In genomic region chr10:130463104-130463875, GRCh38 we compare ENCODE assay signal across 19 cellular contexts.
A peak's percentile ranks its signal among the peaks of the same experiment; 100 is the strongest.
DNase-seq lines count a peak whose midpoint lies in the region; ATAC-seq, FAIRE-seq and TF ChIP-seq lines count a peak whose summit lies in the region.
"Had no signal": no experiment of that assay in that cellular context is flagged by ENCODE, and none has a peak within 500 bp of the region (broad histone marks: within the 10 kb centered on the region; RNA-seq: fewer than 3 reads in every experiment).

No MANE protein-coding gene starts in this region.

- WGBS in sigmoid colon, 2 donors, result 76 to 82% methylated on average over 6 of the region's 6 CpGs

- TF ChIP-seq CTCF in sigmoid colon (IDR thresholded peaks at IDR 0.05), result no peak
- no peak for TF ChIP-seq CTCF in GM10248 (IDR thresholded peaks at IDR 0.05; ENCODE audit: control extremely low read depth, extremely low read depth, low read depth, missing control alignments)

- no peaks in the 10 kb centered on the region for H3K4me1 Mint-ChIP-seq in stimulated activated naive CD8-positive, alpha-beta T cell treated with anti-CD3 and anti-CD28 coated beads, Interleukin-15, amount 100 ng/mL, for 72 hours

- DNase-seq in stimulated activated naive CD8-positive, alpha-beta T cell treated with anti-CD3 and anti-CD28 coated beads, Interleukin-15, amount 100 ng/mL, for 72 hours, result no peak
- DNase-seq in stimulated activated naive CD8-positive, alpha-beta T cell treated with anti-CD3 and anti-CD28 coated beads, Interleukin-15, Interleukin-2, amounts not matched to agents 100 U/mL and 50 U/mL, for 24 hours, result no peak
- peak; percentile 13 for DNase-seq in activated CD8-positive, alpha-beta memory T cell treated with anti-CD3 and anti-CD28 coated beads, Interleukin-2, amount 50 U/mL, for 48 hours
- peak; percentile 57 for DNase-seq in sigmoid colon
- no peak for DNase-seq in GM10248 (ENCODE audit: extremely low spot score)
- DNase-seq in GM19239 (ENCODE audit: insufficient read length, low spot score), result no peak
- DNase-seq in NCI-H187 (lab: John Stamatoyannopoulos, UW), result no peak
- DNase-seq: BE2C, COR-L47, NCI-H1105, NCI-H187 treated with DMSO at 0.1 percent for 48 hours, NCI-H2171 treated with DMSO at 0.1 percent for 48 hours, NCI-H82, SIG-M5 had no signal

- TF ChIP-seq EP300 in sigmoid colon (IDR thresholded peaks at IDR 0.05), result no peak

- no peaks in the 10 kb centered on the region for H3K27me3 ChIP-seq in sigmoid colon
- H3K27me3 ChIP-seq: BE2C, Peyer's patch had no signal

- H3K27ac ChIP-seq in sigmoid colon, result no peak overlapping the region
- H3K27ac ChIP-seq: KMS-11, Peyer's patch had no signal

- POLR2A ChIA-PET in GM10248 (lab: Yijun Ruan, JAX), result no interaction called here

- peak; percentile 33 for ATAC-seq in stimulated activated naive CD8-positive, alpha-beta T cell treated with anti-CD3 and anti-CD28 coated beads, Interleukin-15, amount 100 ng/mL, for 72 hours
- ATAC-seq in stimulated activated naive CD8-positive, alpha-beta T cell treated with anti-CD3 and anti-CD28 coated beads, Interleukin-15, Interleukin-2, amounts not matched to agents 100 U/mL and 50 U/mL, for 24 hours, result no peak
- ATAC-seq: GM12878 had no signal

- no peaks in the 10 kb centered on the region for H3K27me3 Mint-ChIP-seq in stimulated activated naive CD8-positive, alpha-beta T cell treated with anti-CD3 and anti-CD28 coated beads, Interleukin-15, amount 100 ng/mL, for 72 hours

- CTCF ChIA-PET in GM10248 (lab: Yijun Ruan, JAX), result no interaction called here

- H3K4me3 ChIP-seq in sigmoid colon, result no peak overlapping the region
- H3K4me3 ChIP-seq: GM12878, HAP-1, Peyer's patch had no signal

- no peaks in the 10 kb centered on the region for H3K36me3 ChIP-seq in sigmoid colon
- H3K36me3 ChIP-seq: BE2C, HAP-1, Peyer's patch had no signal

- peaks cover 5 to 33% of the 10 kb centered on the region in 2 donors for H3K9me3 Mint-ChIP-seq in stimulated activated naive CD8-positive, alpha-beta T cell treated with anti-CD3 and anti-CD28 coated beads, Interleukin-15, amount 100 ng/mL, for 72 hours

- no peaks in the 10 kb centered on the region for H3K9me3 ChIP-seq in sigmoid colon
- H3K9me3 ChIP-seq: BE2C, HAP-1, Peyer's patch had no signal

- intact Hi-C loops in sigmoid colon (cut with DNase I), result no loop called here

- H3K4me3 Mint-ChIP-seq in stimulated activated naive CD8-positive, alpha-beta T cell treated with anti-CD3 and anti-CD28 coated beads, Interleukin-15, amount 100 ng/mL, for 72 hours, result no peak overlapping the region

- FAIRE-seq in GM19239 (lab: Jason Lieb, UNC), result no peak
- FAIRE-seq: GM12878, GM18507 had no signal

- H3K4me1 ChIP-seq in sigmoid colon, result no peaks in the 10 kb centered on the region
- H3K4me1 ChIP-seq: BE2C, HAP-1, Peyer's patch had no signal

- no peak overlapping the region for H3K27ac Mint-ChIP-seq in stimulated activated naive CD8-positive, alpha-beta T cell treated with anti-CD3 and anti-CD28 coated beads, Interleukin-15, amount 100 ng/mL, for 72 hours

- TF ChIP-seq POLR2A in sigmoid colon (IDR thresholded peaks at IDR 0.05), result no peak

Comparison
In these comparisons a context has a peak if more than half of its experiments do, and no peak if none do; other contexts are left out.
1. DNase-seq: peak in activated CD8-positive, alpha-beta memory T cell treated with anti-CD3 and anti-CD28 coated beads, Interleukin-2, amount 50 U/mL, for 48 hours (single experiment) and sigmoid colon (single experiment); none in stimulated activated naive CD8-positive, alpha-beta T cell treated with anti-CD3 and anti-CD28 coated beads, Interleukin-15, amount 100 ng/mL, for 72 hours (0 of 2), stimulated activated naive CD8-positive, alpha-beta T cell treated with anti-CD3 and anti-CD28 coated beads, Interleukin-15, Interleukin-2, amounts not matched to agents 100 U/mL and 50 U/mL, for 24 hours (single experiment), GM10248 (single experiment), GM19239 (single experiment) and NCI-H187 (0 of 2).